ENCODE assay signal across 1 cellular context in the genomic region with DNA sequence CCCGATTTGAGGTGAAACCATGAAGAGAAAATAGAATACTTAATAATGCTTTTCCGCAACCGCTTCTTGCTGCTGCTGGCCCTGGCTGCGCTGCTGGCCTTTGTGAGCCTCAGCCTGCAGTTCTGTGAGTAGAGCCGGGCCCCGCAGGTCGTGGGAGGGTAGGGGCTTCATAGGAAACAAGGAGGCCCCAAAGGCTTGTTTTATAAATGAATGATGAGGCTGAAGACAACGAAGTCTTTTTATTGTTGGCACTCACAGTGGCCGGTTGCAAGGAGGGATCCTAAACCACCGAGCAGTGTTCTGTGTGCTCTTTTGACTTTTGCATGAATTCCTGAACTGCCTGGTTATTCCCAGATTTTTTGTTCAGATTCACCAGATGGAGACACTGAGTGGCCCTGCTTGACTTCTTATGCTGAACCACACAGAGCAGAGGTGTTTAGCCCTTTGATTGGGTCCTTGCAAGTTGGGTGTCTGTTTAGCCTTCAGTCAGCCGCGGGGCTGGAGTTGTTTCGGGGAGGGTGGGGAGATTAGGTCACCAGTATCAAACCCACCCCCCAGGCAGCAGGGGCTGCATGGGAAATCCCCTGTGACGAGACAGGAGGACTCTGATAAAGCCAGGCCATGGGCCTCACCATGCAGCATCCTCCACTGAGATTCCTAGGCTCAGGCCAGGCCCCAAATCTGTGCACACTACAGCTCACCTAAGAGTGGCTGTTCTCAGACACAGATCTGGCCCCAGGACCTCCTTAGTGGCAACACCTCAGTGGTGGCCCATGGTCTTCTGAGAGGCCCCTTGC.
TF ChIP-seq lines count a peak whose summit lies in the region.

No MANE protein-coding gene starts in this region.

TF ChIP-seq in GM23338, 12 proteins besides CTCF, POLR2A, EP300 and RAD21:
- TF ChIP-seq, protein P1, sequence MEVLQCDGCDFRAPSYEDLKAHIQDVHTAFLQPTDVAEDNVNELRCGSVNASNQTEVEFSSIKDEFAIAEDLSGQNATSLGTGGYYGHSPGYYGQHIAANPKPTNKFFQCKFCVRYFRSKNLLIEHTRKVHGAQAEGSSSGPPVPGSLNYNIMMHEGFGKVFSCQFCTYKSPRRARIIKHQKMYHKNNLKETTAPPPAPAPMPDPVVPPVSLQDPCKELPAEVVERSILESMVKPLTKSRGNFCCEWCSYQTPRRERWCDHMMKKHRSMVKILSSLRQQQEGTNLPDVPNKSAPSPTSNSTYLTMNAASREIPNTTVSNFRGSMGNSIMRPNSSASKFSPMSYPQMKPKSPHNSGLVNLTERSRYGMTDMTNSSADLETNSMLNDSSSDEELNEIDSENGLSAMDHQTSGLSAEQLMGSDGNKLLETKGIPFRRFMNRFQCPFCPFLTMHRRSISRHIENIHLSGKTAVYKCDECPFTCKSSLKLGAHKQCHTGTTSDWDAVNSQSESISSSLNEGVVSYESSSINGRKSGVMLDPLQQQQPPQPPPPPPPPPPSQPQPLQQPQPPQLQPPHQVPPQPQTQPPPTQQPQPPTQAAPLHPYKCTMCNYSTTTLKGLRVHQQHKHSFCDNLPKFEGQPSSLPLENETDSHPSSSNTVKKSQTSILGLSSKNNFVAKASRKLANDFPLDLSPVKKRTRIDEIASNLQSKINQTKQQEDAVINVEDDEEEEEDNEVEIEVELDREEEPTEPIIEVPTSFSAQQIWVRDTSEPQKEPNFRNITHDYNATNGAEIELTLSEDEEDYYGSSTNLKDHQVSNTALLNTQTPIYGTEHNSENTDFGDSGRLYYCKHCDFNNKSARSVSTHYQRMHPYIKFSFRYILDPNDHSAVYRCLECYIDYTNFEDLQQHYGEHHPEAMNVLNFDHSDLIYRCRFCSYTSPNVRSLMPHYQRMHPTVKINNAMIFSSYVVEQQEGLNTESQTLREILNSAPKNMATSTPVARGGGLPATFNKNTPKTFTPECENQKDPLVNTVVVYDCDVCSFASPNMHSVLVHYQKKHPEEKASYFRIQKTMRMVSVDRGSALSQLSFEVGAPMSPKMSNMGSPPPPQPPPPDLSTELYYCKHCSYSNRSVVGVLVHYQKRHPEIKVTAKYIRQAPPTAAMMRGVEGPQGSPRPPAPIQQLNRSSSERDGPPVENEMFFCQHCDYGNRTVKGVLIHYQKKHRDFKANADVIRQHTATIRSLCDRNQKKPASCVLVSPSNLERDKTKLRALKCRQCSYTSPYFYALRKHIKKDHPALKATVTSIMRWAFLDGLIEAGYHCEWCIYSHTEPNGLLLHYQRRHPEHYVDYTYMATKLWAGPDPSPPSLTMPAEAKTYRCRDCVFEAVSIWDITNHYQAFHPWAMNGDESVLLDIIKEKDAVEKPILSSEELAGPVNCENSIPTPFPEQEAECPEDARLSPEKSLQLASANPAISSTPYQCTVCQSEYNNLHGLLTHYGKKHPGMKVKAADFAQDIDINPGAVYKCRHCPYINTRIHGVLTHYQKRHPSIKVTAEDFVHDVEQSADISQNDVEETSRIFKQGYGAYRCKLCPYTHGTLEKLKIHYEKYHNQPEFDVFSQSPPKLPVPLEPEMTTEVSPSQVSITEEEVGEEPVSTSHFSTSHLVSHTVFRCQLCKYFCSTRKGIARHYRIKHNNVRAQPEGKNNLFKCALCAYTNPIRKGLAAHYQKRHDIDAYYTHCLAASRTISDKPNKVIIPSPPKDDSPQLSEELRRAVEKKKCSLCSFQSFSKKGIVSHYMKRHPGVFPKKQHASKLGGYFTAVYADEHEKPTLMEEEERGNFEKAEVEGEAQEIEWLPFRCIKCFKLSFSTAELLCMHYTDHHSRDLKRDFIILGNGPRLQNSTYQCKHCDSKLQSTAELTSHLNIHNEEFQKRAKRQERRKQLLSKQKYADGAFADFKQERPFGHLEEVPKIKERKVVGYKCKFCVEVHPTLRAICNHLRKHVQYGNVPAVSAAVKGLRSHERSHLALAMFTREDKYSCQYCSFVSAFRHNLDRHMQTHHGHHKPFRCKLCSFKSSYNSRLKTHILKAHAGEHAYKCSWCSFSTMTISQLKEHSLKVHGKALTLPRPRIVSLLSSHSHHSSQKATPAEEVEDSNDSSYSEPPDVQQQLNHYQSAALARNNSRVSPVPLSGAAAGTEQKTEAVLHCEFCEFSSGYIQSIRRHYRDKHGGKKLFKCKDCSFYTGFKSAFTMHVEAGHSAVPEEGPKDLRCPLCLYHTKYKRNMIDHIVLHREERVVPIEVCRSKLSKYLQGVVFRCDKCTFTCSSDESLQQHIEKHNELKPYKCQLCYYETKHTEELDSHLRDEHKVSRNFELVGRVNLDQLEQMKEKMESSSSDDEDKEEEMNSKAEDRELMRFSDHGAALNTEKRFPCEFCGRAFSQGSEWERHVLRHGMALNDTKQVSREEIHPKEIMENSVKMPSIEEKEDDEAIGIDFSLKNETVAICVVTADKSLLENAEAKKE (CRISPR knock-in tag; IDR thresholded peaks at IDR 0.05): no peak
- TF ChIP-seq CREB1 (CRISPR knock-in tag; IDR thresholded peaks at IDR 0.05; ENCODE audit: low read depth): no peak
- TF ChIP-seq ZNF331 (CRISPR knock-in tag; IDR thresholded peaks at IDR 0.05; ENCODE audit: low read depth): no peak
- TF ChIP-seq, protein P2, sequence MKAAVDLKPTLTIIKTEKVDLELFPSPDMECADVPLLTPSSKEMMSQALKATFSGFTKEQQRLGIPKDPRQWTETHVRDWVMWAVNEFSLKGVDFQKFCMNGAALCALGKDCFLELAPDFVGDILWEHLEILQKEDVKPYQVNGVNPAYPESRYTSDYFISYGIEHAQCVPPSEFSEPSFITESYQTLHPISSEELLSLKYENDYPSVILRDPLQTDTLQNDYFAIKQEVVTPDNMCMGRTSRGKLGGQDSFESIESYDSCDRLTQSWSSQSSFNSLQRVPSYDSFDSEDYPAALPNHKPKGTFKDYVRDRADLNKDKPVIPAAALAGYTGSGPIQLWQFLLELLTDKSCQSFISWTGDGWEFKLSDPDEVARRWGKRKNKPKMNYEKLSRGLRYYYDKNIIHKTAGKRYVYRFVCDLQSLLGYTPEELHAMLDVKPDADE (IDR thresholded peaks at IDR 0.05): no peak
- TF ChIP-seq EZH2 (IDR thresholded peaks at IDR 0.05; ENCODE audit: low read depth, unreplicated experiment): no peak
- no peak for TF ChIP-seq STAT1 (IDR thresholded peaks at IDR 0.05; ENCODE audit: unreplicated experiment)
- TF ChIP-seq NANOG (IDR thresholded peaks at IDR 0.05; ENCODE audit: borderline replicate concordance): no peak
- TF ChIP-seq, protein P3, sequence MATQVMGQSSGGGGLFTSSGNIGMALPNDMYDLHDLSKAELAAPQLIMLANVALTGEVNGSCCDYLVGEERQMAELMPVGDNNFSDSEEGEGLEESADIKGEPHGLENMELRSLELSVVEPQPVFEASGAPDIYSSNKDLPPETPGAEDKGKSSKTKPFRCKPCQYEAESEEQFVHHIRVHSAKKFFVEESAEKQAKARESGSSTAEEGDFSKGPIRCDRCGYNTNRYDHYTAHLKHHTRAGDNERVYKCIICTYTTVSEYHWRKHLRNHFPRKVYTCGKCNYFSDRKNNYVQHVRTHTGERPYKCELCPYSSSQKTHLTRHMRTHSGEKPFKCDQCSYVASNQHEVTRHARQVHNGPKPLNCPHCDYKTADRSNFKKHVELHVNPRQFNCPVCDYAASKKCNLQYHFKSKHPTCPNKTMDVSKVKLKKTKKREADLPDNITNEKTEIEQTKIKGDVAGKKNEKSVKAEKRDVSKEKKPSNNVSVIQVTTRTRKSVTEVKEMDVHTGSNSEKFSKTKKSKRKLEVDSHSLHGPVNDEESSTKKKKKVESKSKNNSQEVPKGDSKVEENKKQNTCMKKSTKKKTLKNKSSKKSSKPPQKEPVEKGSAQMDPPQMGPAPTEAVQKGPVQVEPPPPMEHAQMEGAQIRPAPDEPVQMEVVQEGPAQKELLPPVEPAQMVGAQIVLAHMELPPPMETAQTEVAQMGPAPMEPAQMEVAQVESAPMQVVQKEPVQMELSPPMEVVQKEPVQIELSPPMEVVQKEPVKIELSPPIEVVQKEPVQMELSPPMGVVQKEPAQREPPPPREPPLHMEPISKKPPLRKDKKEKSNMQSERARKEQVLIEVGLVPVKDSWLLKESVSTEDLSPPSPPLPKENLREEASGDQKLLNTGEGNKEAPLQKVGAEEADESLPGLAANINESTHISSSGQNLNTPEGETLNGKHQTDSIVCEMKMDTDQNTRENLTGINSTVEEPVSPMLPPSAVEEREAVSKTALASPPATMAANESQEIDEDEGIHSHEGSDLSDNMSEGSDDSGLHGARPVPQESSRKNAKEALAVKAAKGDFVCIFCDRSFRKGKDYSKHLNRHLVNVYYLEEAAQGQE (IDR thresholded peaks at IDR 0.05; ENCODE audit: unreplicated experiment): no peak
- TF ChIP-seq JUNB (IDR thresholded peaks at IDR 0.05; ENCODE audit: unreplicated experiment): no peak
- no peak for TF ChIP-seq POLR2AphosphoS5 (IDR thresholded peaks at IDR 0.05; ENCODE audit: low read depth)
- no peak for TF ChIP-seq ZNF114 (CRISPR knock-in tag; IDR thresholded peaks at IDR 0.05)
- no peak for TF ChIP-seq EZH2phosphoT487 (IDR thresholded peaks at IDR 0.05; ENCODE audit: unreplicated experiment)
